In genomic region chr11:64382586-64382985, GRCh38 we compare ENCODE assay signal across 27 cellular contexts.
"Had no signal": no experiment of that assay in that cellular context is flagged by ENCODE, and none has a peak within 500 bp of the region (broad histone marks: within the 10 kb centered on the region; RNA-seq: fewer than 3 reads in every experiment).

No MANE protein-coding gene starts in this region.

- H3K4me1 ChIP-seq: lower lobe of right lung, right lobe of liver, upper lobe of right lung had no signal

- H3K36me3 Mint-ChIP-seq: activated naive CD8-positive, alpha-beta T cell treated with anti-CD3 and anti-CD28 coated beads, Interleukin-2, amount 10 ng/mL, durations not matched to agents 7 days and 5 days had no signal

- H3K9me3 ChIP-seq: esophagus muscularis mucosa, heart right ventricle, lower lobe of right lung, ovary, right lobe of liver, upper lobe of right lung had no signal

- H3K27ac ChIP-seq: esophagus muscularis mucosa, foreskin keratinocyte, heart right ventricle, lower lobe of right lung, ovary, right lobe of liver, upper lobe of right lung had no signal

- H3K9me3 Mint-ChIP-seq: activated naive CD4-positive, alpha-beta T cell treated with anti-CD3 and anti-CD28 coated beads for 36 hours; activated naive CD8-positive, alpha-beta T cell treated with anti-CD3 and anti-CD28 coated beads, Interleukin-2, amount 10 ng/mL, durations not matched to agents 7 days and 5 days; activated T-helper 1 cell treated with anti-CD3 and anti-CD28 coated beads, Interleukin-12 subunit alpha, Interleukin-12 subunit beta, Interleukin-2, Interleukin-4 antibody, amounts not matched to agents 30 ng/mL and 10 ng/mL and 1 ng/mL, durations not matched to agents 14 hours and 24 hours and 36 hours; dendritic cell treated with granulocyte-macrophage colony-stimulating factor and Interleukin-4, amounts not matched to agents 40 ng/mL and 50 ng/mL, for 4 days; nephron; T-helper 2 cell treated with Interferon-gamma antibody and Interleukin-4, amounts not matched to agents 5 μg/mL and 100 μg/mL, for 36 hours had no signal

- ATAC-seq: foreskin keratinocyte, heart right ventricle, left lobe of liver, lower lobe of right lung, right lobe of liver, upper lobe of right lung had no signal

- H3K4me3 ChIP-seq: esophagus muscularis mucosa, heart right ventricle, lower lobe of right lung, ovary, right lobe of liver, upper lobe of right lung had no signal

- H3K4me3 Mint-ChIP-seq: activated naive CD4-positive, alpha-beta T cell treated with anti-CD3 and anti-CD28 coated beads for 36 hours; activated naive CD8-positive, alpha-beta T cell treated with anti-CD3 and anti-CD28 coated beads, Interleukin-2, amount 10 ng/mL, durations not matched to agents 7 days and 5 days; activated T-helper 1 cell treated with anti-CD3 and anti-CD28 coated beads, Interleukin-12 subunit alpha, Interleukin-12 subunit beta, Interleukin-2, Interleukin-4 antibody, amounts not matched to agents 30 ng/mL and 10 ng/mL and 1 ng/mL, durations not matched to agents 14 hours and 24 hours and 36 hours; dendritic cell treated with granulocyte-macrophage colony-stimulating factor and Interleukin-4, amounts not matched to agents 40 ng/mL and 50 ng/mL, for 4 days; nephron; T-helper 2 cell treated with Interferon-gamma antibody and Interleukin-4, amounts not matched to agents 5 μg/mL and 100 μg/mL, for 36 hours had no signal

- H3K36me3 ChIP-seq: esophagus muscularis mucosa, heart right ventricle, lower lobe of right lung, ovary, right lobe of liver, upper lobe of right lung had no signal

- H3K27ac Mint-ChIP-seq: activated naive CD4-positive, alpha-beta T cell treated with anti-CD3 and anti-CD28 coated beads for 36 hours; activated naive CD8-positive, alpha-beta T cell treated with anti-CD3 and anti-CD28 coated beads, Interleukin-2, amount 10 ng/mL, durations not matched to agents 7 days and 5 days; activated T-helper 1 cell treated with anti-CD3 and anti-CD28 coated beads, Interleukin-12 subunit alpha, Interleukin-12 subunit beta, Interleukin-2, Interleukin-4 antibody, amounts not matched to agents 30 ng/mL and 10 ng/mL and 1 ng/mL, durations not matched to agents 14 hours and 24 hours and 36 hours; dendritic cell treated with granulocyte-macrophage colony-stimulating factor and Interleukin-4, amounts not matched to agents 40 ng/mL and 50 ng/mL, for 4 days; nephron; progenitor cell of endocrine pancreas; T-helper 2 cell treated with Interferon-gamma antibody and Interleukin-4, amounts not matched to agents 5 μg/mL and 100 μg/mL, for 36 hours had no signal

- H3K27me3 ChIP-seq: heart right ventricle, ovary, right lobe of liver had no signal

- DNase-seq: activated CD4-positive, alpha-beta T cell treated with anti-CD3 and anti-CD28 coated beads for 4 hours; activated CD4-positive, alpha-beta T cell treated with anti-CD3 and anti-CD28 coated beads, Interleukin-2, amount 50 U/mL, for 4 hours; activated CD8-positive, alpha-beta memory T cell treated with anti-CD3 and anti-CD28 coated beads, Interleukin-2, amount 50 U/mL, for 4 hours; activated effector memory CD4-positive, alpha-beta T cell treated with anti-CD3 and anti-CD28 coated beads, Interleukin-2, amount 50 U/mL, for 16 hours; activated naive CD4-positive, alpha-beta T cell treated with anti-CD3 and anti-CD28 coated beads for 36 hours; activated naive CD8-positive, alpha-beta T cell treated with anti-CD3 and anti-CD28 coated beads, Interleukin-2, amount 10 ng/mL, durations not matched to agents 7 days and 5 days; activated T-cell treated with anti-CD3 and anti-CD28 coated beads, Interleukin-2, amount 50 U/mL, for 1 hour; amniotic stem cell; effector CD4-positive, alpha-beta T cell; foreskin keratinocyte; heart right ventricle; kidney glomerular epithelial cell; lower lobe of right lung; mesenchymal stem cell; ovary; right lobe of liver; stimulated activated CD4-positive, alpha-beta T cell treated with anti-CD3 and anti-CD28 coated beads, Interleukin-2, amount 100 ng/mL, for 48 hours; stimulated activated naive CD4-positive, alpha-beta T cell treated with Interleukin-2 at 50 U/mL for 16 hours; T-helper 1 cell; upper lobe of right lung had no signal
